12 cellular contexts compared by ENCODE assay signal in genomic region chr12:104479141-104479662, GRCh38. TPM values are rescaled to one million over a fixed set of nuclear protein-coding genes. Genes with fewer than 3 reads are reported as not detected.
DNase-seq lines count a peak whose midpoint lies in the region; ATAC-seq and TF ChIP-seq lines count a peak whose summit lies in the region.
"Had no signal": no experiment of that assay in that cellular context is flagged by ENCODE, and none has a peak within 500 bp of the region (broad histone marks: within the 10 kb centered on the region; RNA-seq: fewer than 3 reads in every experiment).

No MANE protein-coding gene starts in this region.

- CTCF ChIA-PET in activated CD8-positive, alpha-beta T cell treated with anti-CD3 and anti-CD28 coated beads, Interleukin-2, amount 10 ng/mL, durations not matched to agents 7 days and 5 days (lab: Charles Lee), result interaction anchor here (1.2 to 3.0 kb wide), 5 partner anchors 15 to 98 kb away, joined by 5 to 14 read pairs (median 9); partner anchors contain the start of gene CHST11
- CTCF ChIA-PET in SK-N-SH (lab: Yijun Ruan, JAX), result no interaction called here

- no peaks in the 10 kb centered on the region for H3K9me2 ChIP-seq in SK-N-SH

- no peak for TF ChIP-seq EP300 in SK-N-SH (IDR thresholded peaks at IDR 0.05; ENCODE audit: borderline replicate concordance in 1 of 2, low read depth in 1 of 2, low read length in 1 of 2)

- no peaks in the 10 kb centered on the region for H4K20me1 ChIP-seq in SK-N-SH (ENCODE audit: insufficient read depth)

- H3K4me1 ChIP-seq in left ventricle myocardium inferior, result peaks cover 7% of the 10 kb centered on the region
- peaks cover 40% of the 10 kb centered on the region for H3K4me1 ChIP-seq in lower lobe of right lung
- no peaks in the 10 kb centered on the region for H3K4me1 ChIP-seq in SK-N-SH (ENCODE audit: control insufficient read depth in 1 of 2, insufficient read depth in 2 of 2, low read depth in 1 of 2, low read length in 1 of 2)
- H3K4me1 ChIP-seq: parathyroid adenoma had no signal

- peaks cover 60% of the 10 kb centered on the region for H3K36me3 Mint-ChIP-seq in activated CD8-positive, alpha-beta T cell treated with anti-CD3 and anti-CD28 coated beads, Interleukin-2, amount 10 ng/mL, durations not matched to agents 7 days and 5 days (ENCODE audit: low read depth)

- ATAC-seq in Right ventricle myocardium inferior, result no peak
- no peak for ATAC-seq in activated CD8-positive, alpha-beta T cell treated with anti-CD3 and anti-CD28 coated beads, Interleukin-2, amount 10 ng/mL, durations not matched to agents 7 days and 5 days
- ATAC-seq in lower lobe of right lung, result no peak
- no peak for ATAC-seq in omental fat pad (ENCODE audit: low FRiP score)
- ATAC-seq in left lobe of liver, result no peak

- H3K4me3 Mint-ChIP-seq in activated CD8-positive, alpha-beta T cell treated with anti-CD3 and anti-CD28 coated beads, Interleukin-2, amount 10 ng/mL, durations not matched to agents 7 days and 5 days, result peak overlapping the region; percentile 82

- H3K4me3 ChIP-seq in left ventricle myocardium inferior (no peak overlapping the region), lower lobe of right lung (no peak overlapping the region), SK-N-SH (ENCODE audit: low read depth in 2 of 2, low read length in 1 of 2) (no peak overlapping the region)
- H3K4me3 ChIP-seq: tibial nerve had no signal

- H3K4me2 ChIP-seq in SK-N-SH, result no peak overlapping the region

- no peak overlapping the region for H2AFZ ChIP-seq in SK-N-SH (ENCODE audit: low read depth)
- H2AFZ ChIP-seq: parathyroid adenoma had no signal

- H3K27ac ChIP-seq in left ventricle myocardium inferior (replicated peaks) (peak overlapping the region; percentile 40), lower lobe of right lung (peak overlapping the region; percentile 62), SK-N-SH (ENCODE audit: low read depth in 2 of 2, low read length in 1 of 2) (no peak overlapping the region)
- H3K27ac ChIP-seq: parathyroid adenoma had no signal

- no peaks in the 10 kb centered on the region for H3K9me3 Mint-ChIP-seq in activated CD8-positive, alpha-beta T cell treated with anti-CD3 and anti-CD28 coated beads, Interleukin-2, amount 10 ng/mL, durations not matched to agents 7 days and 5 days (ENCODE audit: insufficient read depth)

- WGBS in SK-N-SH (ENCODE audit: low lambda C conversion rate), result 87% methylated on average over 2 of the region's 3 CpGs

- H3K9me3 ChIP-seq in left ventricle myocardium inferior (replicated peaks) (peaks cover 8% of the 10 kb centered on the region), lower lobe of right lung (no peaks in the 10 kb centered on the region), SK-N-SH (no peaks in the 10 kb centered on the region)

- H3K27me3 ChIP-seq in left ventricle myocardium inferior (ENCODE audit: low read depth) (no peaks in the 10 kb centered on the region), lower lobe of right lung (ENCODE audit: low read depth) (no peaks in the 10 kb centered on the region), SK-N-SH (ENCODE audit: insufficient read depth) (no peaks in the 10 kb centered on the region)
- H3K27me3 ChIP-seq: tibial nerve had no signal

- POLR2A ChIA-PET in activated CD8-positive, alpha-beta T cell treated with anti-CD3 and anti-CD28 coated beads, Interleukin-2, amount 10 ng/mL, durations not matched to agents 7 days and 5 days (lab: Charles Lee), result interaction anchor here (1.2 to 4.2 kb wide), 8 partner anchors 8 to 90 kb away, joined by 5 to 68 read pairs (median 10); partner anchors contain the start of gene CHST11
- POLR2A ChIA-PET in SK-N-SH (lab: Yijun Ruan, JAX), result no interaction called here

- DNase-seq in left ventricle myocardium inferior (no peak), Right ventricle myocardium inferior (ENCODE audit: missing footprints) (no peak), lower lobe of right lung (no peak), SK-N-SH (no peak), omental fat pad (ENCODE audit: low spot score) (no peak), left lobe of liver (ENCODE audit: low spot score) (no peak)
- DNase-seq in activated CD8-positive, alpha-beta T cell treated with anti-CD3 and anti-CD28 coated beads, Interleukin-2, amount 10 ng/mL, durations not matched to agents 7 days and 5 days, result no peak
- DNase-seq in activated CD4-positive, CD25-positive, alpha-beta regulatory T cell treated with anti-CD3 and anti-CD28 coated beads, Interleukin-2, amount 50 U/mL, for 72 hours, result no peak
- DNase-seq: DMS79 treated with DMSO at 0.1 percent for 48 hours, NCI-H510A treated with DMSO at 0.1 percent for 48 hours had no signal

- H3K27ac Mint-ChIP-seq in activated CD8-positive, alpha-beta T cell treated with anti-CD3 and anti-CD28 coated beads, Interleukin-2, amount 10 ng/mL, durations not matched to agents 7 days and 5 days, result peak overlapping the region; percentile 94

- H3K27me3 Mint-ChIP-seq in activated CD8-positive, alpha-beta T cell treated with anti-CD3 and anti-CD28 coated beads, Interleukin-2, amount 10 ng/mL, durations not matched to agents 7 days and 5 days (ENCODE audit: low read depth), result no peaks in the 10 kb centered on the region

- no peak for TF ChIP-seq CTCF in left ventricle myocardium inferior (IDR thresholded peaks at IDR 0.05; ENCODE audit: borderline replicate concordance)
- no peak for TF ChIP-seq CTCF in lower lobe of right lung (IDR thresholded peaks at IDR 0.05)
- no peak for TF ChIP-seq CTCF in SK-N-SH (IDR thresholded peaks at IDR 0.05)
- no peak for TF ChIP-seq CTCF in omental fat pad (IDR thresholded peaks at IDR 0.05)

- H3K9ac ChIP-seq in SK-N-SH, result no peak overlapping the region
- H3K9ac ChIP-seq: parathyroid adenoma had no signal

- intact Hi-C loops in left ventricle myocardium inferior (cut with micrococcal nuclease) (no loop called here), Right ventricle myocardium inferior (cut with DNase I) (no loop called here), lower lobe of right lung (cut with DNase I) (no loop called here)

- H3K79me2 ChIP-seq in SK-N-SH (ENCODE audit: insufficient read depth), result no peaks in the 10 kb centered on the region
- H3K79me2 ChIP-seq: parathyroid adenoma had no signal

- no peaks in the 10 kb centered on the region for H3F3A ChIP-seq in SK-N-SH (replicated peaks; ENCODE audit: insufficient read depth)

- peaks cover 89% of the 10 kb centered on the region for H3K4me1 Mint-ChIP-seq in activated CD8-positive, alpha-beta T cell treated with anti-CD3 and anti-CD28 coated beads, Interleukin-2, amount 10 ng/mL, durations not matched to agents 7 days and 5 days (ENCODE audit: low read depth)

- no peak for TF ChIP-seq RAD21 in SK-N-SH (IDR thresholded peaks at IDR 0.05; ENCODE audit: low read length)

- H3K36me3 ChIP-seq in left ventricle myocardium inferior (peaks cover 7% of the 10 kb centered on the region), lower lobe of right lung (no peaks in the 10 kb centered on the region), SK-N-SH (replicated peaks in 1 of 2; ENCODE audit: control insufficient read depth in 1 of 2, insufficient read depth in 2 of 2, low read length in 1 of 2) (no peaks in the 10 kb centered on the region)
- H3K36me3 ChIP-seq: tibial nerve had no signal

TF ChIP-seq in SK-N-SH, 30 proteins besides CTCF, POLR2A, EP300 and RAD21:
- TF ChIP-seq ELF1 (IDR thresholded peaks at IDR 0.05) (no peak), MEF2A (IDR thresholded peaks at IDR 0.05; ENCODE audit: borderline replicate concordance, low read depth) (no peak), JUND (IDR thresholded peaks at IDR 0.05) (no peak), MXI1 (IDR thresholded peaks at IDR 0.05; ENCODE audit: low read depth, low read length) (no peak), CHD2 (IDR thresholded peaks at IDR 0.05; ENCODE audit: low read length, partially characterized antibody) (no peak), USF1 (IDR thresholded peaks at IDR 0.05; ENCODE audit: borderline replicate concordance, low read depth) (no peak), GABPA (IDR thresholded peaks at IDR 0.05; ENCODE audit: low read depth) (no peak), TAF1 (IDR thresholded peaks at IDR 0.05; ENCODE audit: borderline replicate concordance, low read depth, low read length) (no peak), NRF1 (IDR thresholded peaks at IDR 0.05; ENCODE audit: low read depth, low read length) (no peak)
- TF ChIP-seq, protein P1, sequence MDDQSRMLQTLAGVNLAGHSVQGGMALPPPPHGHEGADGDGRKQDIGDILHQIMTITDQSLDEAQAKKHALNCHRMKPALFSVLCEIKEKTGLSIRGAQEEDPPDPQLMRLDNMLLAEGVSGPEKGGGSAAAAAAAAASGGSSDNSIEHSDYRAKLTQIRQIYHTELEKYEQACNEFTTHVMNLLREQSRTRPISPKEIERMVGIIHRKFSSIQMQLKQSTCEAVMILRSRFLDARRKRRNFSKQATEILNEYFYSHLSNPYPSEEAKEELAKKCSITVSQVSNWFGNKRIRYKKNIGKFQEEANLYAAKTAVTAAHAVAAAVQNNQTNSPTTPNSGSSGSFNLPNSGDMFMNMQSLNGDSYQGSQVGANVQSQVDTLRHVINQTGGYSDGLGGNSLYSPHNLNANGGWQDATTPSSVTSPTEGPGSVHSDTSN (IDR thresholded peaks at IDR 0.05), result no peak

RNA-seq across cellular contexts. Expression of gene CHST11, which starts 22.5 kb away (rescaled TPM):
- total RNA-seq in left ventricle myocardium inferior (6.0 TPM), Right ventricle myocardium inferior (3.7 TPM), lower lobe of right lung (46.2 TPM), omental fat pad (10 to 100 TPM; 12.2 to 58.6 (median 30.1) TPM), left lobe of liver (1.2 TPM)
- 10 to 100 TPM; 82.1 to 85.2 TPM for total RNA-seq in activated CD8-positive, alpha-beta T cell treated with anti-CD3 and anti-CD28 coated beads, Interleukin-2, amount 10 ng/mL, durations not matched to agents 7 days and 5 days
- 12.7 and 18.6 TPM in 2 replicates for polyA plus RNA-seq in SK-N-SH (2012; rRNA removed)
- 7.7 and 8.4 TPM in 2 replicates for polyA plus RNA-seq in SK-N-SH (2012; cell fraction: cytosol; rRNA removed)
- polyA plus RNA-seq in SK-N-SH (2012; cell fraction: nucleus; rRNA removed), result 14.7 and 29.8 TPM in 2 replicates

Comparison
In these comparisons a context has a peak if more than half of its experiments do, and no peak if none do; other contexts are left out.
1. H3K27ac ChIP-seq: peak in left ventricle myocardium inferior (single experiment) and lower lobe of right lung (single experiment); none in SK-N-SH (0 of 2).